ENCODE assay signal across 8 cellular contexts in genomic region chr2:78979380-78980238, GRCh38. TPM values are rescaled to one million over a fixed set of nuclear protein-coding genes. Genes with fewer than 3 reads are reported as not detected.
DNase-seq lines count a peak whose midpoint lies in the region; ATAC-seq and TF ChIP-seq lines count a peak whose summit lies in the region.

No MANE protein-coding gene starts in this region.

- DNase-seq in HuH-7.5 (ENCODE audit: low spot score) (peak; percentile 19), RPMI8226 (peak; percentile 53), foreskin keratinocyte (no peak), sigmoid colon (no peak), ovary (no peak)

- TF ChIP-seq EP300 in sigmoid colon (IDR thresholded peaks at IDR 0.05) (no peak), ovary (IDR thresholded peaks at IDR 0.05) (no peak)

- H3K4me3 ChIP-seq in sigmoid colon (no peak overlapping the region), ovary (no peak overlapping the region)

- no peak overlapping the region for H3K27ac ChIP-seq in C4-2B
- H3K27ac ChIP-seq in foreskin keratinocyte: no peak overlapping the region
- no peak overlapping the region for H3K27ac ChIP-seq in sigmoid colon
- H3K27ac ChIP-seq in ovary: no peak overlapping the region

- no peaks in the 10 kb centered on the region for H3K36me3 ChIP-seq in sigmoid colon
- H3K36me3 ChIP-seq in ovary: no peaks in the 10 kb centered on the region

- WGBS in sigmoid colon, 2 donors: 41 to 43% methylated on average over 9 of the region's 9 CpGs
- WGBS in ovary, 3 donors: 27 to 34% (median 29%) methylated on average over 9 of the region's 9 CpGs

- TF ChIP-seq POLR2A in sigmoid colon (IDR thresholded peaks at IDR 0.05) (no peak), ovary (IDR thresholded peaks at IDR 0.05) (no peak)

- H3K9me3 ChIP-seq in sigmoid colon: no peaks in the 10 kb centered on the region
- no peaks in the 10 kb centered on the region for H3K9me3 ChIP-seq in ovary

- TF ChIP-seq CTCF in C4-2B (conservative IDR thresholded peaks at IDR 0.05): peak; percentile 88
- peak; percentile 43 for TF ChIP-seq CTCF in foreskin keratinocyte (conservative IDR thresholded peaks at IDR 0.05)
- TF ChIP-seq CTCF in sigmoid colon (IDR thresholded peaks at IDR 0.05): peak; percentile 22 to 70 (median 58)
- no peak for TF ChIP-seq CTCF in ovary (IDR thresholded peaks at IDR 0.05)

- H3K27me3 ChIP-seq in foreskin keratinocyte: no peaks in the 10 kb centered on the region
- H3K27me3 ChIP-seq in sigmoid colon: no peaks in the 10 kb centered on the region
- no peaks in the 10 kb centered on the region for H3K27me3 ChIP-seq in ovary

- peak; percentile 34 for ATAC-seq in GM18502 (IDR thresholded peaks at IDR 0.05; ENCODE audit: poor library complexity, unreplicated experiment)
- ATAC-seq in foreskin keratinocyte: no peak
- no peak for ATAC-seq in GM19324 (IDR thresholded peaks at IDR 0.05; ENCODE audit: low FRiP score, unreplicated experiment)

- H3K4me1 ChIP-seq in foreskin keratinocyte (no peaks in the 10 kb centered on the region), sigmoid colon (peaks cover 0 to 4% (median 0%) of the 10 kb centered on the region in 4 donors), ovary (ENCODE audit: insufficient read depth) (no peaks in the 10 kb centered on the region)

- intact Hi-C loops in sigmoid colon (cut with DNase I): loop anchor here (10.0 kb wide), 1 partner anchor 625 kb away; no protein-coding TSS in a partner anchor
- intact Hi-C loops in ovary (cut with DNase I): no loop called here

RNA-seq across cellular contexts. Expression of gene REG3G, which starts 45.9 kb away (rescaled TPM):
- total RNA-seq in foreskin keratinocyte: not detected in 2 replicates
- polyA plus RNA-seq in foreskin keratinocyte: not detected in 2 replicates
- not detected for total RNA-seq in sigmoid colon
- polyA plus RNA-seq in sigmoid colon: under 1 TPM in 1 of 3 donors, not detected in 2; 0.12 TPM
- total RNA-seq in ovary: 1 to 10 TPM in 1 of 7 donors, under 1 TPM in 2, not detected in 4; 0.48 to 1.5 (median 0.77) TPM
- under 1 TPM; 0.08 to 0.30 TPM for polyA plus RNA-seq in ovary

Comparison
In these comparisons a context has a peak if more than half of its experiments do, and no peak if none do; other contexts are left out.
1. CTCF ChIP-seq: peak in C4-2B (single experiment), foreskin keratinocyte (single experiment) and sigmoid colon (4 of 4); none in ovary (0 of 3).
2. DNase-seq: peak in HuH-7.5 (single experiment) and RPMI8226 (single experiment); none in foreskin keratinocyte (0 of 2), sigmoid colon (single experiment) and ovary (0 of 5).